Comparison of ENCODE assay signal across 14 cellular contexts in genomic region chr14:24377660-24378059, GRCh38. TPM values are rescaled to one million over a fixed set of nuclear protein-coding genes. Genes with fewer than 3 reads are reported as not detected.
A peak's percentile ranks its signal among the peaks of the same experiment; 100 is the strongest.
DNase-seq lines count a peak whose midpoint lies in the region; ATAC-seq and TF ChIP-seq lines count a peak whose summit lies in the region.
"Had no signal": no experiment of that assay in that cellular context is flagged by ENCODE, and none has a peak within 500 bp of the region (broad histone marks: within the 10 kb centered on the region; RNA-seq: fewer than 3 reads in every experiment).

No MANE protein-coding gene starts in this region.

- H3K4me1 ChIP-seq in stomach, result no peaks in the 10 kb centered on the region
- H3K4me1 ChIP-seq: spleen had no signal

- H3K36me3 ChIP-seq in stomach, result peaks cover 0 to 50% (median 35%) of the 10 kb centered on the region in 4 donors

- TF ChIP-seq EP300 in stomach (IDR thresholded peaks at IDR 0.05), result no peak

- WGBS in stomach, 5 donors, result 42 to 66% (median 61%) methylated on average over 2 of the region's 2 CpGs

- TF ChIP-seq CTCF in epithelial cell of esophagus (IDR thresholded peaks at IDR 0.05; ENCODE audit: insufficient read depth, low read depth, low read length, missing control alignments) (no peak), stomach (IDR thresholded peaks at IDR 0.05) (no peak)

- H3K27me3 ChIP-seq in stomach, result no peaks in the 10 kb centered on the region

- H3K27ac ChIP-seq in stomach, result no peak overlapping the region
- H3K27ac ChIP-seq: spleen had no signal

- no peak for TF ChIP-seq POLR2A in stomach (IDR thresholded peaks at IDR 0.05)

- H3K9me3 ChIP-seq in stomach, result no peaks in the 10 kb centered on the region
- H3K9me3 ChIP-seq: spleen had no signal

- ATAC-seq in Right ventricle myocardium inferior, result peak; percentile 18
- ATAC-seq in GM21619 (IDR thresholded peaks at IDR 0.05; ENCODE audit: unreplicated experiment), result no peak
- no peak for ATAC-seq in GM21723 (IDR thresholded peaks at IDR 0.05; ENCODE audit: unreplicated experiment)

- intact Hi-C loops in Right ventricle myocardium inferior (cut with DNase I) (no loop called here), cardiac septum (cut with DNase I) (no loop called here), stomach (cut with DNase I; ENCODE audit: low total_unique reads) (no loop called here)

- H3K4me3 ChIP-seq in epithelial cell of esophagus (ENCODE audit: low read length) (no peak overlapping the region), stomach (no peak overlapping the region)
- H3K4me3 ChIP-seq: spleen had no signal

- DNase-seq in Right ventricle myocardium inferior (ENCODE audit: missing footprints) (no peak), cardiac septum (ENCODE audit: low spot score) (no peak), NCI-H2029 treated with DMSO at 0.1 percent for 48 hours (lab: John Stamatoyannopoulos, UW) (peak; percentile 94), epithelial cell of esophagus (ENCODE audit: low read depth) (peak; percentile 28), stomach (peak; percentile 7), A172 (ENCODE audit: low spot score) (no peak)
- DNase-seq: activated naive CD4-positive, alpha-beta T cell treated with anti-CD3 and anti-CD28 coated beads for 36 hours; Calu3; Karpas-422; SIG-M5; spleen; stimulated activated naive CD4-positive, alpha-beta T cell had no signal

RNA-seq across cellular contexts. Expression of gene NFATC4, which starts 9.7 kb away (rescaled TPM):
- total RNA-seq in Right ventricle myocardium inferior, result 28.4 TPM
- total RNA-seq in cardiac septum, result 13.3 TPM
- total RNA-seq in stomach, result 10 to 100 TPM; 20.1 to 64.8 (median 33.0) TPM
- 100 to 1,000 TPM in 1 of 3 donors, 10 to 100 TPM in 2; 71.4 to 119 (median 99.0) TPM for polyA plus RNA-seq in stomach
- total RNA-seq in A172 (2014; rRNA removed; shearing (Covaris generic)), result not detected in 2 replicates

RNA-seq across cellular contexts. Expression of gene NYNRIN, which starts 21.1 kb away (rescaled TPM):
- total RNA-seq in Right ventricle myocardium inferior (9.5 TPM), cardiac septum (5.0 TPM), stomach (10 to 100 TPM in 2 of 5 donors, 1 to 10 TPM in 3; 2.9 to 16.0 (median 8.1) TPM)
- 1 to 10 TPM; 2.3 to 3.3 (median 2.3) TPM for polyA plus RNA-seq in stomach
- total RNA-seq in A172 (2014; rRNA removed; shearing (Covaris generic)), result 0.12 and 0.69 TPM in 2 replicates

RNA-seq across cellular contexts. Expression of gene RIPK3, which starts 37.9 kb away (rescaled TPM):
- 4.2 TPM for total RNA-seq in Right ventricle myocardium inferior
- total RNA-seq in cardiac septum, result 3.5 TPM
- 10 to 100 TPM in 4 of 5 donors, 1 to 10 TPM in 1; 6.4 to 42.6 (median 12.5) TPM for total RNA-seq in stomach
- polyA plus RNA-seq in stomach, result 10 to 100 TPM; 12.7 to 18.3 (median 14.3) TPM
- not detected in 2 replicates for total RNA-seq in A172 (2014; rRNA removed; shearing (Covaris generic))

RNA-seq across cellular contexts. Expression of gene ADCY4, which starts 42.8 kb away (rescaled TPM):
- total RNA-seq in Right ventricle myocardium inferior (27.3 TPM), cardiac septum (71.9 TPM), stomach (100 to 1,000 TPM in 1 of 5 donors, 10 to 100 TPM in 4; 18.2 to 118 (median 33.3) TPM)
- 10 to 100 TPM; 15.2 to 18.9 (median 18.8) TPM for polyA plus RNA-seq in stomach
- total RNA-seq in A172 (2014; rRNA removed; shearing (Covaris generic)), result 0.05 TPM in 1 of 2 replicates, not detected in the other

RNA-seq across cellular contexts. Expression of gene CBLN3, which starts 51.8 kb away (rescaled TPM):
- total RNA-seq in Right ventricle myocardium inferior, result 1.1 TPM
- total RNA-seq in cardiac septum, result 1.2 TPM
- total RNA-seq in stomach, result 1 to 10 TPM in 3 of 5 donors, not detected in 2; 2.0 to 4.2 (median 3.8) TPM
- 1 to 10 TPM in 2 of 3 donors, under 1 TPM in 1; 0.81 to 2.1 (median 1.4) TPM for polyA plus RNA-seq in stomach
- total RNA-seq in A172 (2014; rRNA removed; shearing (Covaris generic)), result 0.17 TPM in 1 of 2 replicates, not detected in the other

Comparison
In these comparisons a context has a peak if more than half of its experiments do, and no peak if none do; other contexts are left out.
1. DNase-seq: peak in NCI-H2029 treated with DMSO at 0.1 percent for 48 hours (single experiment), epithelial cell of esophagus (single experiment) and stomach (single experiment); none in Right ventricle myocardium inferior (single experiment), cardiac septum (single experiment) and A172 (single experiment).
2. RNA of gene NFATC4, which starts 9.7 kb away (total RNA-seq): 20.1 to 64.8 TPM in stomach, 28.4 TPM in Right ventricle myocardium inferior (single experiment) and 13.3 TPM in cardiac septum (single experiment); not detected in A172; every median in the first group is over 10 times any median in the second.